ENCODE assay signal across 2 cellular contexts in the genomic region with DNA sequence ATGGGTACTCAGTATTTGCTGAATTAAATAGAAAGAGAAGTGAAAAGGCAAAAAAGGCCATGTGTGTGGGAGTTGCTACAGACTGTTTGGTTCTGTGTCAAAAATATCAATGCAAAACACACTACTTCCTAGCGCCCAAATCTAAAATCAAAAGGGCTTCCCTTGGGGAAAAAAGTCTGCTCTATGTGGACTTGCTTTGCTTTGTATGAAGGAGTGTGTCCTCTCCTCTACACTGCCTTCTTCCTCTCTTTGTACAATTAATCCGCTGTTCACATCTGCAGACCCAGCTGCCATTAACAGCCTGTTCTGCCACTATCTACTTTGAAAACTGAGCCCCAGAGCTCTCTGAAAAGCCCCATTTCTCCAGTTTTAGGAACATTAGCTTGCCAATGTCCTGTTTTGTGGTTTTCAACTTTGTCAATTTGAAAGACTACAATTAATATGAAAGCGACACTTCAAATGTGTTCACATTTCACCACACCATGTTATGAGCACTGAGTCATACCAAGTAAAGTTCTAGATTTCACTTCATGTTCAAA.
TF ChIP-seq lines count a peak whose summit lies in the region.

No MANE protein-coding gene starts in this region.

TF ChIP-seq in SK-N-SH, 30 proteins besides CTCF, POLR2A, EP300 and RAD21 (continued from another document):
- peak; percentile 2; the same call in 1 of the 2 replicates for TF ChIP-seq JUND (IDR thresholded peaks at IDR 0.05)

TF ChIP-seq in SK-N-SH treated with all-trans-retinoic acid at 6 μM for 48 hours, 23 proteins besides CTCF, POLR2A, EP300 and RAD21 (continued from another document):
- TF ChIP-seq, protein P1, sequence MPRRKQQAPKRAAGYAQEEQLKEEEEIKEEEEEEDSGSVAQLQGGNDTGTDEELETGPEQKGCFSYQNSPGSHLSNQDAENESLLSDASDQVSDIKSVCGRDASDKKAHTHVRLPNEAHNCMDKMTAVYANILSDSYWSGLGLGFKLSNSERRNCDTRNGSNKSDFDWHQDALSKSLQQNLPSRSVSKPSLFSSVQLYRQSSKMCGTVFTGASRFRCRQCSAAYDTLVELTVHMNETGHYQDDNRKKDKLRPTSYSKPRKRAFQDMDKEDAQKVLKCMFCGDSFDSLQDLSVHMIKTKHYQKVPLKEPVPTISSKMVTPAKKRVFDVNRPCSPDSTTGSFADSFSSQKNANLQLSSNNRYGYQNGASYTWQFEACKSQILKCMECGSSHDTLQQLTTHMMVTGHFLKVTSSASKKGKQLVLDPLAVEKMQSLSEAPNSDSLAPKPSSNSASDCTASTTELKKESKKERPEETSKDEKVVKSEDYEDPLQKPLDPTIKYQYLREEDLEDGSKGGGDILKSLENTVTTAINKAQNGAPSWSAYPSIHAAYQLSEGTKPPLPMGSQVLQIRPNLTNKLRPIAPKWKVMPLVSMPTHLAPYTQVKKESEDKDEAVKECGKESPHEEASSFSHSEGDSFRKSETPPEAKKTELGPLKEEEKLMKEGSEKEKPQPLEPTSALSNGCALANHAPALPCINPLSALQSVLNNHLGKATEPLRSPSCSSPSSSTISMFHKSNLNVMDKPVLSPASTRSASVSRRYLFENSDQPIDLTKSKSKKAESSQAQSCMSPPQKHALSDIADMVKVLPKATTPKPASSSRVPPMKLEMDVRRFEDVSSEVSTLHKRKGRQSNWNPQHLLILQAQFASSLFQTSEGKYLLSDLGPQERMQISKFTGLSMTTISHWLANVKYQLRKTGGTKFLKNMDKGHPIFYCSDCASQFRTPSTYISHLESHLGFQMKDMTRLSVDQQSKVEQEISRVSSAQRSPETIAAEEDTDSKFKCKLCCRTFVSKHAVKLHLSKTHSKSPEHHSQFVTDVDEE (CRISPR knock-in tag; IDR thresholded peaks at IDR 0.05), result no peak
- TF ChIP-seq PPARA (CRISPR knock-in tag; IDR thresholded peaks at IDR 0.05; ENCODE audit: borderline replicate concordance) (no peak), CSDC2 (CRISPR knock-in tag; IDR thresholded peaks at IDR 0.05) (no peak), GLIS3 (CRISPR knock-in tag; IDR thresholded peaks at IDR 0.05) (no peak), ZNF565 (CRISPR knock-in tag; conservative IDR thresholded peaks at IDR 0.05; ENCODE audit: low read depth) (no peak), ESRRG (CRISPR knock-in tag; IDR thresholded peaks at IDR 0.05) (no peak), OSR1 (CRISPR knock-in tag; IDR thresholded peaks at IDR 0.05) (no peak), SNAI2 (CRISPR knock-in tag; IDR thresholded peaks at IDR 0.05) (no peak)
- TF ChIP-seq, protein P2, sequence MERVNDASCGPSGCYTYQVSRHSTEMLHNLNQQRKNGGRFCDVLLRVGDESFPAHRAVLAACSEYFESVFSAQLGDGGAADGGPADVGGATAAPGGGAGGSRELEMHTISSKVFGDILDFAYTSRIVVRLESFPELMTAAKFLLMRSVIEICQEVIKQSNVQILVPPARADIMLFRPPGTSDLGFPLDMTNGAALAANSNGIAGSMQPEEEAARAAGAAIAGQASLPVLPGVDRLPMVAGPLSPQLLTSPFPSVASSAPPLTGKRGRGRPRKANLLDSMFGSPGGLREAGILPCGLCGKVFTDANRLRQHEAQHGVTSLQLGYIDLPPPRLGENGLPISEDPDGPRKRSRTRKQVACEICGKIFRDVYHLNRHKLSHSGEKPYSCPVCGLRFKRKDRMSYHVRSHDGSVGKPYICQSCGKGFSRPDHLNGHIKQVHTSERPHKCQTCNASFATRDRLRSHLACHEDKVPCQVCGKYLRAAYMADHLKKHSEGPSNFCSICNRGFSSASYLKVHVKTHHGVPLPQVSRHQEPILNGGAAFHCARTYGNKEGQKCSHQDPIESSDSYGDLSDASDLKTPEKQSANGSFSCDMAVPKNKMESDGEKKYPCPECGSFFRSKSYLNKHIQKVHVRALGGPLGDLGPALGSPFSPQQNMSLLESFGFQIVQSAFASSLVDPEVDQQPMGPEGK (CRISPR knock-in tag; IDR thresholded peaks at IDR 0.05; ENCODE audit: borderline replicate concordance), result no peak
- TF ChIP-seq, protein P3, sequence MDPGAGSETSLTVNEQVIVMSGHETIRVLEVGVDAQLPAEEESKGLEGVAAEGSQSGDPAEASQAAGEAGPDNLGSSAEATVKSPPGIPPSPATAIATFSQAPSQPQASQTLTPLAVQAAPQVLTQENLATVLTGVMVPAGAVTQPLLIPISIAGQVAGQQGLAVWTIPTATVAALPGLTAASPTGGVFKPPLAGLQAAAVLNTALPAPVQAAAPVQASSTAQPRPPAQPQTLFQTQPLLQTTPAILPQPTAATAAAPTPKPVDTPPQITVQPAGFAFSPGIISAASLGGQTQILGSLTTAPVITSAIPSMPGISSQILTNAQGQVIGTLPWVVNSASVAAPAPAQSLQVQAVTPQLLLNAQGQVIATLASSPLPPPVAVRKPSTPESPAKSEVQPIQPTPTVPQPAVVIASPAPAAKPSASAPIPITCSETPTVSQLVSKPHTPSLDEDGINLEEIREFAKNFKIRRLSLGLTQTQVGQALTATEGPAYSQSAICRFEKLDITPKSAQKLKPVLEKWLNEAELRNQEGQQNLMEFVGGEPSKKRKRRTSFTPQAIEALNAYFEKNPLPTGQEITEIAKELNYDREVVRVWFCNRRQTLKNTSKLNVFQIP (CRISPR knock-in tag; IDR thresholded peaks at IDR 0.05; ENCODE audit: borderline replicate concordance, low read depth), result no peak
